ENCODE assay signal across 28 cellular contexts in genomic region chr2:114797540-114797939, GRCh38.
"Had no signal": no experiment of that assay in that cellular context is flagged by ENCODE, and none has a peak within 500 bp of the region (broad histone marks: within the 10 kb centered on the region; RNA-seq: fewer than 3 reads in every experiment).

No MANE protein-coding gene starts in this region.

- H3K36me3 Mint-ChIP-seq: activated naive CD4-positive, alpha-beta T cell treated with anti-CD3 and anti-CD28 coated beads, Interleukin-2, amount 10 ng/mL, durations not matched to agents 7 days and 5 days; activated naive CD8-positive, alpha-beta T cell had no signal

- H3K4me3 ChIP-seq: esophagus muscularis mucosa, gastrocnemius medialis, heart left ventricle had no signal

- H3K9me3 Mint-ChIP-seq: activated CD4-positive, alpha-beta T cell treated with anti-CD3 and anti-CD28 coated beads, Interleukin-2, amount 10 ng/mL, durations not matched to agents 7 days and 5 days; activated T-cell treated with anti-CD3 and anti-CD28 coated beads, Interleukin-2, amount 50 U/mL, for 24 hours had no signal

- ATAC-seq: activated CD4-positive, alpha-beta T cell treated with anti-CD3 and anti-CD28 coated beads for 36 hours; activated T-cell treated with anti-CD3 and anti-CD28 coated beads, Interleukin-2, amount 50 U/mL, for 72 hours; effector memory CD8-positive, alpha-beta T cell; foreskin keratinocyte; gastrocnemius medialis; heart left ventricle had no signal

- H3K27ac Mint-ChIP-seq: activated CD4-positive, alpha-beta memory T cell treated with anti-CD3 and anti-CD28 coated beads, Interleukin-2, amount 10 ng/mL, durations not matched to agents 7 days and 5 days; activated CD4-positive, alpha-beta T cell treated with anti-CD3 and anti-CD28 coated beads for 36 hours; activated CD4-positive, alpha-beta T cell treated with anti-CD3 and anti-CD28 coated beads, Interleukin-2, amount 10 ng/mL, durations not matched to agents 7 days and 5 days; activated naive CD4-positive, alpha-beta T cell treated with anti-CD3 and anti-CD28 coated beads, Interleukin-2, amount 10 ng/mL, durations not matched to agents 7 days and 5 days; activated naive CD8-positive, alpha-beta T cell; activated T-cell treated with anti-CD3 and anti-CD28 coated beads, Interleukin-2, amount 50 U/mL, for 24 hours; activated T-cell treated with anti-CD3 and anti-CD28 coated beads, Interleukin-2, amount 50 U/mL, for 72 hours; effector memory CD8-positive, alpha-beta T cell had no signal

- DNase-seq: activated CD4-positive, alpha-beta memory T cell treated with anti-CD3 and anti-CD28 coated beads, Interleukin-2, amount 10 ng/mL, durations not matched to agents 7 days and 5 days; activated CD4-positive, alpha-beta T cell treated with anti-CD3 and anti-CD28 coated beads for 36 hours; activated CD4-positive, alpha-beta T cell treated with anti-CD3 and anti-CD28 coated beads, Interleukin-2, amount 10 ng/mL, durations not matched to agents 7 days and 5 days; activated CD4-positive, alpha-beta T cell treated with anti-CD3 and anti-CD28 coated beads, Interleukin-2, amount 50 U/mL, for 4 hours; activated CD4-positive, CD25-positive, alpha-beta regulatory T cell; activated CD4-positive, CD25-positive, alpha-beta regulatory T cell treated with anti-CD3 and anti-CD28 coated beads, Interleukin-2, amount 50 U/mL, for 72 hours; activated CD8-positive, alpha-beta memory T cell treated with anti-CD3 and anti-CD28 coated beads, Interleukin-2, amount 50 U/mL, for 48 hours; activated gamma-delta T cell; activated naive CD4-positive, alpha-beta T cell; activated naive CD4-positive, alpha-beta T cell treated with anti-CD3 and anti-CD28 coated beads, Interleukin-2, amount 10 ng/mL, durations not matched to agents 7 days and 5 days; activated T-cell treated with anti-CD3 and anti-CD28 coated beads for 4 hours; activated T-cell treated with anti-CD3 and anti-CD28 coated beads, Interleukin-2, amount 50 U/mL, for 24 hours; activated T-cell treated with anti-CD3 and anti-CD28 coated beads, Interleukin-2, amount 50 U/mL, for 72 hours; amniotic stem cell; anterior cingulate cortex; caudate nucleus; cortex of kidney; dermis blood vessel endothelial cell; effector CD4-positive, alpha-beta T cell; effector memory CD8-positive, alpha-beta T cell; erythroblast; foreskin keratinocyte; gastrocnemius medialis; glutamatergic neuron; heart left ventricle; T-helper 2 cell had no signal

- H3K27ac ChIP-seq: esophagus muscularis mucosa, foreskin keratinocyte, gastrocnemius medialis, heart left ventricle had no signal
